In genomic region chr3:182063742-182064141, GRCh38 we compare ENCODE assay signal across 1 cellular context.
TF ChIP-seq lines count a peak whose summit lies in the region.

No MANE protein-coding gene starts in this region.

TF ChIP-seq in SK-N-SH, 30 proteins besides CTCF, POLR2A, EP300 and RAD21 (continued from another document):
- TF ChIP-seq NRF1 (IDR thresholded peaks at IDR 0.05; ENCODE audit: low read depth, low read length): no peak
- no peak for TF ChIP-seq EZH2phosphoT487 (IDR thresholded peaks at IDR 0.05; ENCODE audit: borderline replicate concordance, low read depth)
- no peak for TF ChIP-seq FOXJ3 (CRISPR knock-in tag; IDR thresholded peaks at IDR 0.05)
- no peak for TF ChIP-seq REST (IDR thresholded peaks at IDR 0.05; ENCODE audit: low read depth, low read length)
- no peak for TF ChIP-seq ELF1 (IDR thresholded peaks at IDR 0.05)
- no peak for TF ChIP-seq RFX5 (IDR thresholded peaks at IDR 0.05; ENCODE audit: low read length)
- TF ChIP-seq POLR2AphosphoS5 (IDR thresholded peaks at IDR 0.05; ENCODE audit: low read depth, low read length): no peak
- no peak for TF ChIP-seq GATA2 (CRISPR knock-in tag; IDR thresholded peaks at IDR 0.05)
- no peak for TF ChIP-seq PBX3 (IDR thresholded peaks at IDR 0.05)
- TF ChIP-seq USF2 (IDR thresholded peaks at IDR 0.05; ENCODE audit: borderline replicate concordance, low read depth, low read length): no peak
- no peak for TF ChIP-seq SMC3 (IDR thresholded peaks at IDR 0.05; ENCODE audit: low read depth, low read length)
- no peak for TF ChIP-seq MAX (IDR thresholded peaks at IDR 0.05; ENCODE audit: low read depth)
- no peak for TF ChIP-seq IRF3 (IDR thresholded peaks at IDR 0.05; ENCODE audit: low read depth, low read length)
- no peak for TF ChIP-seq MXI1 (IDR thresholded peaks at IDR 0.05; ENCODE audit: low read depth, low read length)
- no peak for TF ChIP-seq ZBTB33 (IDR thresholded peaks at IDR 0.05; ENCODE audit: borderline replicate concordance, low read depth)
- TF ChIP-seq FOSL2 (IDR thresholded peaks at IDR 0.05; ENCODE audit: borderline replicate concordance, low read depth): no peak
- no peak for TF ChIP-seq MEF2A (IDR thresholded peaks at IDR 0.05; ENCODE audit: borderline replicate concordance, low read depth)
- no peak for TF ChIP-seq CHD2 (IDR thresholded peaks at IDR 0.05; ENCODE audit: low read length, partially characterized antibody)
TF ChIP-seq in SK-N-SH: peak in this region for 0.
